24 cellular contexts compared by ENCODE assay signal in genomic region chr2:168658706-168659105, GRCh38.
"Had no signal": no experiment of that assay in that cellular context is flagged by ENCODE, and none has a peak within 500 bp of the region (broad histone marks: within the 10 kb centered on the region; RNA-seq: fewer than 3 reads in every experiment).

No MANE protein-coding gene starts in this region.

- H3K9me3 ChIP-seq: SJSA1 had no signal

- DNase-seq: activated CD4-positive, alpha-beta memory T cell treated with anti-CD3 and anti-CD28 coated beads, Interleukin-2, amount 10 ng/mL, durations not matched to agents 7 days and 5 days; activated CD4-positive, alpha-beta T cell treated with anti-CD3 and anti-CD28 coated beads for 36 hours; activated CD4-positive, alpha-beta T cell treated with anti-CD3 and anti-CD28 coated beads, Interleukin-2, amount 50 U/mL, for 1 hour; activated CD4-positive, CD25-positive, alpha-beta regulatory T cell; activated gamma-delta T cell treated with Interleukin-2 at 50 U/mL for 16 hours; activated naive CD4-positive, alpha-beta T cell treated with anti-CD3 and anti-CD28 coated beads, Interleukin-2, amount 10 ng/mL, durations not matched to agents 7 days and 5 days; activated naive CD8-positive, alpha-beta T cell treated with anti-CD3 and anti-CD28 coated beads for 36 hours; activated T-cell treated with anti-CD3 and anti-CD28 coated beads for 4 hours; activated T-cell treated with anti-CD3 and anti-CD28 coated beads, Interleukin-2, amount 50 U/mL, for 72 hours; brain microvascular endothelial cell; NCI-H1092; NCI-H1436; NCI-H1694 treated with DMSO at 0.1 percent for 48 hours; NCI-H2029 treated with DMSO at 0.1 percent for 48 hours; NCI-H446 treated with DMSO at 0.1 percent for 48 hours; NCI-H524 treated with DMSO at 0.1 percent for 48 hours; NCI-H774; PC-3; SHP77; T-cell had no signal

- H3K4me3 ChIP-seq: cardiac muscle cell, SJSA1 had no signal

- H3K36me3 ChIP-seq: brain microvascular endothelial cell, cardiac muscle cell, SJSA1 had no signal

- ATAC-seq: activated CD4-positive, alpha-beta T cell treated with anti-CD3 and anti-CD28 coated beads for 36 hours; activated T-cell treated with anti-CD3 and anti-CD28 coated beads, Interleukin-2, amount 50 U/mL, for 72 hours; PC-3; T-cell had no signal

- H3K4me1 ChIP-seq: SJSA1 had no signal

- H3K27ac ChIP-seq: brain microvascular endothelial cell, cardiac muscle cell, KMS-11, SJSA1, VCaP had no signal
